In the genomic region with DNA sequence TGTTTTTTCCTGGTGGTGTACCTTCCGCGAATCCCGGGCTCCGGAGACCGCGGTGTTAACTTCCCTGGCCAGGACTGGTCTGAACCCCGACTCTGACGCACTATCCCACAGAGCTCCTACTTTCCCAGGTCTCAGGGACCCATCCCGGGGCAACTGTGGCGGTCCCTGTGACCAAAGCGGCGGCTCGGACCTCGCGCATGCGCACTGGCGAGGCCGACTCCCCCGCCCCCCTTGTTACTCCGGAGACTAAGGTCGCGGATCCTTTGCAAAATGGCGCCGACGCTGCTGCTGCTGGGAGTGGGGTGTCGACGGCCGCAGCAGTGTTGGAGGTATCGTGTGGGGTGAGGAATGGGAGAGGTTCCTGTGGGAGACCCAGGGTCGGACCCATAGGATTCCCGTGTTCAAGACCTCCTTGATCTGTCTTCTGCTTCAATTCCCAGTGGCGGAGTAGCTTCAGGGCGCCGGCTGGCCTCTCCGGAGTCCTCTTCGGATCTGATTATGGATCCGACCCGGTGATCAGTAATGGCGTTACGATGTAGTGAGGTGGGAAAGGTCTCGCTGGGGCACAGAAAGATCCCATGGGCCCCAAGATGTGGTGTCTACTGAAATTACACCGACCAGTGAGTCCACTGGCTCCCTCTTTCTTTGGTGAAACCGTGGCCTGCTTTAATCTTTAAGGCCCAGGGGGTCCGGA, we compare ENCODE assay signal across 8 cellular contexts.
DNase-seq lines count a peak whose midpoint lies in the region; ATAC-seq and TF ChIP-seq lines count a peak whose summit lies in the region.

No MANE protein-coding gene starts in this region.

- 28 to 51% (median 48%) methylated on average over 44 of the region's 44 CpGs for WGBS in psoas muscle, 3 donors

- no peak for ATAC-seq in activated CD8-positive, alpha-beta memory T cell treated with anti-CD3 and anti-CD28 coated beads, Interleukin-2, amount 10 ng/mL, durations not matched to agents 7 days and 5 days
- ATAC-seq in left cardiac atrium (peak; percentile 72 to 82), psoas muscle (peak in 1 of 4 donors; percentile 46), HG02938 (IDR thresholded peaks at IDR 0.05; ENCODE audit: unreplicated experiment) (no peak)

- H3K9me3 ChIP-seq in psoas muscle, result peaks cover 4% of the 10 kb centered on the region

- H3K27me3 Mint-ChIP-seq in activated CD8-positive, alpha-beta memory T cell treated with anti-CD3 and anti-CD28 coated beads, Interleukin-2, amount 10 ng/mL, durations not matched to agents 7 days and 5 days, result no peaks in the 10 kb centered on the region

- H3K4me1 ChIP-seq in psoas muscle, result no peaks in the 10 kb centered on the region

- H3K4me3 Mint-ChIP-seq in activated CD8-positive, alpha-beta memory T cell treated with anti-CD3 and anti-CD28 coated beads, Interleukin-2, amount 10 ng/mL, durations not matched to agents 7 days and 5 days, result peak overlapping the region; percentile 38

- no peaks in the 10 kb centered on the region for H3K36me3 ChIP-seq in psoas muscle (ENCODE audit: insufficient read depth in 1 of 2, low read depth in 1 of 2)

- H3K4me1 Mint-ChIP-seq in activated CD8-positive, alpha-beta memory T cell treated with anti-CD3 and anti-CD28 coated beads, Interleukin-2, amount 10 ng/mL, durations not matched to agents 7 days and 5 days, result peaks cover 2% of the 10 kb centered on the region

- peaks cover 0 to 9% (median 0%) of the 10 kb centered on the region in 3 donors for H3K27me3 ChIP-seq in psoas muscle (ENCODE audit: insufficient read depth in 3 of 3, low read length in 2 of 3)

- CTCF ChIA-PET in activated CD8-positive, alpha-beta memory T cell treated with anti-CD3 and anti-CD28 coated beads, Interleukin-2, amount 10 ng/mL, durations not matched to agents 7 days and 5 days (lab: Charles Lee), result no interaction called here

- H3K27ac Mint-ChIP-seq in activated CD8-positive, alpha-beta memory T cell treated with anti-CD3 and anti-CD28 coated beads, Interleukin-2, amount 10 ng/mL, durations not matched to agents 7 days and 5 days, result no peak overlapping the region

- H3K36me3 Mint-ChIP-seq in activated CD8-positive, alpha-beta memory T cell treated with anti-CD3 and anti-CD28 coated beads, Interleukin-2, amount 10 ng/mL, durations not matched to agents 7 days and 5 days, result peaks cover 4% of the 10 kb centered on the region

- TF ChIP-seq CTCF in psoas muscle (IDR thresholded peaks at IDR 0.05), result no peak

- H3K9me3 Mint-ChIP-seq in activated CD8-positive, alpha-beta memory T cell treated with anti-CD3 and anti-CD28 coated beads, Interleukin-2, amount 10 ng/mL, durations not matched to agents 7 days and 5 days (ENCODE audit: low read depth), result peaks cover 11% of the 10 kb centered on the region

- DNase-seq in DMS53 treated with DMSO at 0.1 percent for 48 hours (lab: John Stamatoyannopoulos, UW; ENCODE audit: unreplicated experiment) (peak; percentile 54), left cardiac atrium (peak; percentile 79), psoas muscle (peak; percentile 49 to 56), NCI-H446 treated with DMSO at 0.1 percent for 48 hours (lab: John Stamatoyannopoulos, UW) (no peak), NCI-H1092 treated with DMSO at 0.1 percent for 48 hours (lab: John Stamatoyannopoulos, UW) (no peak), DMS153 (lab: John Stamatoyannopoulos, UW) (no peak)
- DNase-seq in activated CD8-positive, alpha-beta memory T cell treated with anti-CD3 and anti-CD28 coated beads, Interleukin-2, amount 10 ng/mL, durations not matched to agents 7 days and 5 days, result peak; percentile 40

- intact Hi-C loops in left cardiac atrium (cut with DNase I) (no loop called here), psoas muscle (cut with DNase I) (no loop called here)

- H3K27ac ChIP-seq in psoas muscle, result no peak overlapping the region

- H3K4me3 ChIP-seq in psoas muscle, result peak overlapping the region; percentile 56

Comparison
In these comparisons a context has a peak if more than half of its experiments do, and no peak if none do; other contexts are left out.
1. DNase-seq: peak in DMS53 treated with DMSO at 0.1 percent for 48 hours (single experiment), activated CD8-positive, alpha-beta memory T cell treated with anti-CD3 and anti-CD28 coated beads, Interleukin-2, amount 10 ng/mL, durations not matched to agents 7 days and 5 days (single experiment), left cardiac atrium (single experiment) and psoas muscle (2 of 2); none in NCI-H446 treated with DMSO at 0.1 percent for 48 hours (single experiment), NCI-H1092 treated with DMSO at 0.1 percent for 48 hours (single experiment) and DMS153 (single experiment).
2. ATAC-seq: peak in left cardiac atrium (2 of 2); none in activated CD8-positive, alpha-beta memory T cell treated with anti-CD3 and anti-CD28 coated beads, Interleukin-2, amount 10 ng/mL, durations not matched to agents 7 days and 5 days (single experiment) and HG02938 (single experiment).